In the genomic region with DNA sequence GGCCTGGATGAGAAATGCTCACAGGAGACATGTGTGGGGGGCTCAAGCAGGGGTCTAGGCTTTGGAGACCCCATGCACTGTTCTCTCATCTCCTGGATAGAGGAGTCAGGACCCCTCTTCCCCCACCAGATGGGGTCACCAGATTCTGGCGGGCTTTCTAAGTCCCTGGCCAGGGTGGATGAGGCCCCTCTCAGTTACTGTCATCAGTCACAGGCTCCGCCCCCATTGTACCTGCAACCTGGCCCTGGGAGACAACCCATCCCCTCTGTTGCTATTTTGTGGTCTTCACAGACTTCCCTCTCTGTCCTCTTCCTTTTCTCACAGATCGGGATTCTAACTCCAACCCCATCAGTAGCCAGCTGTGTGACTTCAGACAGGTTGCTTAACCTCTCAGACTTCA, we compare ENCODE assay signal across 1 cellular context.
TF ChIP-seq lines count a peak whose summit lies in the region.

No MANE protein-coding gene starts in this region.

TF ChIP-seq in HepG2, 621 proteins besides CTCF, POLR2A, EP300 and RAD21:
- no peak for TF ChIP-seq MAFF (IDR thresholded peaks at IDR 0.05; ENCODE audit: low read depth, low read length)
- TF ChIP-seq CREB1 (IDR thresholded peaks at IDR 0.05), result no peak
- no peak for TF ChIP-seq CREB1 (CRISPR knock-in tag; IDR thresholded peaks at IDR 0.05)
- no peak for TF ChIP-seq IKZF1 (IDR thresholded peaks at IDR 0.05)
- no peak for TF ChIP-seq KDM5A (IDR thresholded peaks at IDR 0.05; ENCODE audit: borderline replicate concordance, low read length)
- TF ChIP-seq, protein P1, sequence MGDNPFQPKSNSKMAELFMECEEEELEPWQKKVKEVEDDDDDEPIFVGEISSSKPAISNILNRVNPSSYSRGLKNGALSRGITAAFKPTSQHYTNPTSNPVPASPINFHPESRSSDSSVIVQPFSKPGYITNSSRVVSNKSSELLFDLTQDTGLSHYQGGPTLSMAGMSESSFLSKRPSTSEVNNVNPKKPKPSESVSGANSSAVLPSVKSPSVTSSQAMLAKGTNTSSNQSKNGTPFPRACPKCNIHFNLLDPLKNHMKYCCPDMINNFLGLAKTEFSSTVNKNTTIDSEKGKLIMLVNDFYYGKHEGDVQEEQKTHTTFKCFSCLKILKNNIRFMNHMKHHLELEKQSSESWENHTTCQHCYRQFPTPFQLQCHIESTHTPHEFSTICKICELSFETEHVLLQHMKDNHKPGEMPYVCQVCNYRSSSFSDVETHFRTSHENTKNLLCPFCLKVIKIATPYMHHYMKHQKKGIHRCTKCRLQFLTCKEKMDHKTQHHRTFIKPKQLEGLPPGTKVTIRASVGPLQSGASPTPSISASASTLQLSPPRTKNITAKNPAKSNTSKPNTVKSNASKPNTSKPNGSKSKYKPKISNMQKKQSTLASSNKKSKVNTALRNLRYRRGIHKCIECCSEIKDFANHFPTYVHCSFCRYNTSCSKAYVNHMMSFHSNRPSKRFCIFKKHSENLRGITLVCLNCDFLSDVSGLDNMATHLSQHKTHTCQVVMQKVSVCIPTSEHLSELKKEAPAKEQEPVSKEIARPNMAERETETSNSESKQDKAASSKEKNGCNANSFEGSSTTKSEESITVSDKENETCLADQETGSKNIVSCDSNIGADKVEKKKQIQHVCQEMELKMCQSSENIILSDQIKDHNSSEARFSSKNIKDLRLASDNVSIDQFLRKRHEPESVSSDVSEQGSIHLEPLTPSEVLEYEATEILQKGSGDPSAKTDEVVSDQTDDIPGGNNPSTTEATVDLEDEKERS (CRISPR knock-in tag; IDR thresholded peaks at IDR 0.05), result no peak
- no peak for TF ChIP-seq ZBTB38 (CRISPR knock-in tag; IDR thresholded peaks at IDR 0.05)
- TF ChIP-seq RBM22 (optimal IDR thresholded peaks at IDR 0.05; ENCODE audit: low read length), result no peak
- TF ChIP-seq ARNT (IDR thresholded peaks at IDR 0.05), result no peak
- TF ChIP-seq RAD51 (IDR thresholded peaks at IDR 0.05; ENCODE audit: borderline replicate concordance), result no peak
TF ChIP-seq in HepG2: peak in this region for 0.
